Comparison of ENCODE assay signal across 25 cellular contexts in genomic region chr13:37910790-37911189, GRCh38. TPM values are rescaled to one million over a fixed set of nuclear protein-coding genes. Genes with fewer than 3 reads are reported as not detected.
"Had no signal": no experiment of that assay in that cellular context is flagged by ENCODE, and none has a peak within 500 bp of the region (broad histone marks: within the 10 kb centered on the region; RNA-seq: fewer than 3 reads in every experiment).

No MANE protein-coding gene starts in this region.

- ATAC-seq: effector memory CD8-positive, alpha-beta T cell; gastrocnemius medialis; heart left ventricle; left cardiac atrium; left lung; naive thymus-derived CD4-positive, alpha-beta T cell; sciatic nerve; stimulated activated effector memory CD8-positive, alpha-beta T cell treated with anti-CD3 and anti-CD28 coated beads, Interleukin-12 subunit alpha, Interleukin-12 subunit beta, amount 100 ng/mL, for 72 hours had no signal

- H2AFZ ChIP-seq: hepatocyte had no signal

- H3K36me3 ChIP-seq: gastrocnemius medialis, heart left ventricle, left lung, prostate gland, right atrium auricular region, stomach, thyroid gland, vagina had no signal

- FAIRE-seq: endometrium had no signal

- H3K4me3 ChIP-seq: coronary artery, gastrocnemius medialis, heart left ventricle, hepatocyte, left lung, prostate gland, right atrium auricular region, stomach, thyroid gland, vagina had no signal

- H3K4me3 Mint-ChIP-seq: effector memory CD8-positive, alpha-beta T cell; naive thymus-derived CD4-positive, alpha-beta T cell; nephron; stimulated activated effector memory CD8-positive, alpha-beta T cell treated with anti-CD3 and anti-CD28 coated beads, Interleukin-12 subunit alpha, Interleukin-12 subunit beta, amount 100 ng/mL, for 72 hours had no signal

- H3K27ac Mint-ChIP-seq: effector memory CD8-positive, alpha-beta T cell; naive thymus-derived CD4-positive, alpha-beta T cell; nephron; stimulated activated effector memory CD8-positive, alpha-beta T cell treated with anti-CD3 and anti-CD28 coated beads, Interleukin-12 subunit alpha, Interleukin-12 subunit beta, amount 100 ng/mL, for 72 hours had no signal

- H3K27me3 Mint-ChIP-seq: effector memory CD8-positive, alpha-beta T cell; naive thymus-derived CD4-positive, alpha-beta T cell had no signal

- H3K4me1 ChIP-seq: gastrocnemius medialis, heart left ventricle, left lung, prostate gland, right atrium auricular region, stomach, thyroid gland, vagina had no signal

- DNase-seq: dermis blood vessel endothelial cell; effector memory CD8-positive, alpha-beta T cell; gastrocnemius medialis; heart left ventricle; left cardiac atrium; left lung; mesendoderm; midbrain; naive thymus-derived CD4-positive, alpha-beta T cell; nucleus accumbens; stimulated activated CD4-positive, alpha-beta T cell treated with anti-CD3 and anti-CD28 coated beads, Interleukin-2, amount 100 ng/mL, for 24 hours; stimulated activated CD4-positive, alpha-beta T cell treated with anti-CD3 and anti-CD28 coated beads, Interleukin-4, amount 100 ng/mL, for 24 hours; stimulated activated naive CD4-positive, alpha-beta T cell treated with Interleukin-2 at 50 U/mL for 16 hours; stomach; thyroid gland; trophoblast cell had no signal

- H3K36me3 Mint-ChIP-seq: naive thymus-derived CD4-positive, alpha-beta T cell; stimulated activated effector memory CD8-positive, alpha-beta T cell treated with anti-CD3 and anti-CD28 coated beads, Interleukin-12 subunit alpha, Interleukin-12 subunit beta, amount 100 ng/mL, for 72 hours had no signal

- H3K79me2 ChIP-seq: hepatocyte had no signal

- H3K4me2 ChIP-seq: hepatocyte had no signal

- H3K27ac ChIP-seq: coronary artery, gastrocnemius medialis, heart left ventricle, hepatocyte, left lung, prostate gland, right atrium auricular region, stomach, thyroid gland, vagina had no signal

- H3K4me1 Mint-ChIP-seq: naive thymus-derived CD4-positive, alpha-beta T cell; nephron; stimulated activated effector memory CD8-positive, alpha-beta T cell treated with anti-CD3 and anti-CD28 coated beads, Interleukin-12 subunit alpha, Interleukin-12 subunit beta, amount 100 ng/mL, for 72 hours had no signal

- H3K27me3 ChIP-seq: gastrocnemius medialis, heart left ventricle, hepatocyte, left lung, right atrium auricular region, stomach, thyroid gland, vagina had no signal

- H3K9me3 ChIP-seq: gastrocnemius medialis, prostate gland, thyroid gland, vagina had no signal

RNA-seq across cellular contexts. Expression of gene TRPC4, which starts 41.2 kb away (rescaled TPM):
- total RNA-seq: naive thymus-derived CD4-positive, alpha-beta T cell had no signal
- polyA plus RNA-seq: naive thymus-derived CD4-positive, alpha-beta T cell had no signal
